19 cellular contexts compared by ENCODE assay signal in genomic region chr9:4096121-4096520, GRCh38.
"Had no signal": no experiment of that assay in that cellular context is flagged by ENCODE, and none has a peak within 500 bp of the region (broad histone marks: within the 10 kb centered on the region; RNA-seq: fewer than 3 reads in every experiment).

No MANE protein-coding gene starts in this region.

- H3K4me1 ChIP-seq: breast epithelium, foreskin keratinocyte, right lobe of liver had no signal

- H3K27ac ChIP-seq: breast epithelium, foreskin keratinocyte, right lobe of liver, thyroid gland had no signal

- ATAC-seq: activated CD8-positive, alpha-beta memory T cell treated with anti-CD3 and anti-CD28 coated beads, Interleukin-2, amount 10 ng/mL, durations not matched to agents 7 days and 5 days; foreskin keratinocyte; left lobe of liver; right lobe of liver; stimulated activated effector memory CD8-positive, alpha-beta T cell treated with anti-CD3 and anti-CD28 coated beads, Interleukin-12 subunit alpha, Interleukin-12 subunit beta, amount 100 ng/mL, for 72 hours had no signal

- H3K27ac Mint-ChIP-seq: activated CD4-positive, alpha-beta memory T cell treated with anti-CD3 and anti-CD28 coated beads for 36 hours; activated CD8-positive, alpha-beta memory T cell treated with anti-CD3 and anti-CD28 coated beads, Interleukin-2, amount 10 ng/mL, durations not matched to agents 7 days and 5 days; activated naive CD8-positive, alpha-beta T cell treated with anti-CD3 and anti-CD28 coated beads, Interleukin-2, amount 10 ng/mL, durations not matched to agents 7 days and 5 days; stimulated activated effector memory CD8-positive, alpha-beta T cell treated with anti-CD3 and anti-CD28 coated beads, Interleukin-12 subunit alpha, Interleukin-12 subunit beta, amount 100 ng/mL, for 72 hours had no signal

- H3K9me3 Mint-ChIP-seq: activated CD4-positive, alpha-beta memory T cell treated with anti-CD3 and anti-CD28 coated beads for 36 hours; activated naive CD8-positive, alpha-beta T cell treated with anti-CD3 and anti-CD28 coated beads, Interleukin-2, amount 10 ng/mL, durations not matched to agents 7 days and 5 days; neural crest cell; stimulated activated effector memory CD8-positive, alpha-beta T cell treated with anti-CD3 and anti-CD28 coated beads, Interleukin-12 subunit alpha, Interleukin-12 subunit beta, amount 100 ng/mL, for 72 hours had no signal

- H3K4me1 Mint-ChIP-seq: neural crest cell; stimulated activated effector memory CD8-positive, alpha-beta T cell treated with anti-CD3 and anti-CD28 coated beads, Interleukin-12 subunit alpha, Interleukin-12 subunit beta, amount 100 ng/mL, for 72 hours had no signal

- H3K4me3 Mint-ChIP-seq: activated CD4-positive, alpha-beta memory T cell treated with anti-CD3 and anti-CD28 coated beads for 36 hours; activated CD8-positive, alpha-beta memory T cell treated with anti-CD3 and anti-CD28 coated beads, Interleukin-2, amount 10 ng/mL, durations not matched to agents 7 days and 5 days; activated naive CD8-positive, alpha-beta T cell treated with anti-CD3 and anti-CD28 coated beads, Interleukin-2, amount 10 ng/mL, durations not matched to agents 7 days and 5 days; neural crest cell; stimulated activated effector memory CD8-positive, alpha-beta T cell treated with anti-CD3 and anti-CD28 coated beads, Interleukin-12 subunit alpha, Interleukin-12 subunit beta, amount 100 ng/mL, for 72 hours had no signal

- DNase-seq: activated CD4-positive, alpha-beta memory T cell treated with anti-CD3 and anti-CD28 coated beads for 36 hours; activated CD8-positive, alpha-beta memory T cell treated with anti-CD3 and anti-CD28 coated beads, Interleukin-2, amount 10 ng/mL, durations not matched to agents 7 days and 5 days; activated naive CD8-positive, alpha-beta T cell treated with anti-CD3 and anti-CD28 coated beads, Interleukin-2, amount 10 ng/mL, durations not matched to agents 7 days and 5 days; anterior cingulate cortex; cerebellar nuclear complex; effector CD4-positive, alpha-beta T cell; foreskin keratinocyte; hippocampal formation; midbrain; pancreas; right lobe of liver; stimulated activated CD4-positive, alpha-beta T cell treated with anti-CD3 and anti-CD28 coated beads, Interleukin-4, amount 100 ng/mL, for 24 hours; T-helper 2 cell; thyroid gland had no signal

- H3K9me3 ChIP-seq: breast epithelium, pancreas, right lobe of liver, thyroid gland had no signal

- H3K36me3 Mint-ChIP-seq: activated CD4-positive, alpha-beta memory T cell treated with anti-CD3 and anti-CD28 coated beads for 36 hours; activated CD8-positive, alpha-beta memory T cell treated with anti-CD3 and anti-CD28 coated beads, Interleukin-2, amount 10 ng/mL, durations not matched to agents 7 days and 5 days; activated naive CD8-positive, alpha-beta T cell treated with anti-CD3 and anti-CD28 coated beads, Interleukin-2, amount 10 ng/mL, durations not matched to agents 7 days and 5 days; stimulated activated effector memory CD8-positive, alpha-beta T cell treated with anti-CD3 and anti-CD28 coated beads, Interleukin-12 subunit alpha, Interleukin-12 subunit beta, amount 100 ng/mL, for 72 hours had no signal

- H3K27me3 ChIP-seq: breast epithelium, foreskin keratinocyte, pancreas, right lobe of liver, thyroid gland had no signal

- H3K36me3 ChIP-seq: breast epithelium, pancreas, right lobe of liver, thyroid gland had no signal

- H3K4me3 ChIP-seq: breast epithelium, lung, pancreas, right lobe of liver, thyroid gland had no signal
